2 cellular contexts compared by ENCODE assay signal in genomic region chr4:130653842-130654241, GRCh38.
TF ChIP-seq lines count a peak whose summit lies in the region.

No MANE protein-coding gene starts in this region.

TF ChIP-seq in A549, 52 proteins besides CTCF, POLR2A, EP300 and RAD21:
- no peak for TF ChIP-seq MAX (IDR thresholded peaks at IDR 0.05)
- TF ChIP-seq MAFK (IDR thresholded peaks at IDR 0.05; ENCODE audit: partially characterized antibody), result peak; percentile 55
- no peak for TF ChIP-seq E2F6 (IDR thresholded peaks at IDR 0.05; ENCODE audit: borderline replicate concordance, low read depth)
- TF ChIP-seq TP53 (CRISPR knock-in tag; IDR thresholded peaks at IDR 0.05), result no peak
- no peak for TF ChIP-seq HOXB5 (CRISPR knock-in tag; IDR thresholded peaks at IDR 0.05)
- no peak for TF ChIP-seq MYC (IDR thresholded peaks at IDR 0.05; ENCODE audit: borderline replicate concordance, low read length)
- no peak for TF ChIP-seq FOSB (CRISPR knock-in tag; IDR thresholded peaks at IDR 0.05)
- no peak for TF ChIP-seq CHD2 (IDR thresholded peaks at IDR 0.05; ENCODE audit: low read length, partially characterized antibody)
- no peak for TF ChIP-seq HES2 (IDR thresholded peaks at IDR 0.05)
TF ChIP-seq in A549: peak in this region for 1.

TF ChIP-seq in K562, 482 proteins besides CTCF, POLR2A, EP300 and RAD21 (continued from another document):
- TF ChIP-seq ZNF12 (CRISPR knock-in tag; IDR thresholded peaks at IDR 0.05), result no peak
- TF ChIP-seq ZNF316 (IDR thresholded peaks at IDR 0.05), result peak; percentile 40
